In genomic region chr4:157012296-157012695, GRCh38 we compare ENCODE assay signal across 15 cellular contexts. TPM values are rescaled to one million over a fixed set of nuclear protein-coding genes. Genes with fewer than 3 reads are reported as not detected.
DNase-seq lines count a peak whose midpoint lies in the region; ATAC-seq, FAIRE-seq and TF ChIP-seq lines count a peak whose summit lies in the region.
"Had no signal": no experiment of that assay in that cellular context is flagged by ENCODE, and none has a peak within 500 bp of the region (broad histone marks: within the 10 kb centered on the region; RNA-seq: fewer than 3 reads in every experiment).

No MANE protein-coding gene starts in this region.

- no peak overlapping the region for H3K27ac Mint-ChIP-seq in activated T-helper 17 cell treated with anti-CD3 and anti-CD28 coated beads, Interleukin-2, amount 50 U/mL, for 72 hours
- H3K27ac Mint-ChIP-seq: CD4-positive, alpha-beta memory T cell had no signal

- no peaks in the 10 kb centered on the region for H3K9me2 ChIP-seq in PC-3 (replicated peaks; ENCODE audit: low read length)

- H4K5ac ChIP-seq in IMR-90 (ENCODE audit: low read depth, low read length) = no peak overlapping the region

- H2BK15ac ChIP-seq in IMR-90 (ENCODE audit: low read depth, low read length) = peak overlapping the region; percentile 16; the same call in 1 of the 3 replicates

- H2BK120ac ChIP-seq in IMR-90 (ENCODE audit: low read depth, low read length) = peak overlapping the region; percentile 48

- no peaks in the 10 kb centered on the region for H3F3A ChIP-seq in PC-3 (ENCODE audit: low read length, unreplicated experiment)

- H3K79me2 ChIP-seq in PC-3 (ENCODE audit: low read length) = no peaks in the 10 kb centered on the region

- H3K27me3 ChIP-seq in IMR-90 (ENCODE audit: control insufficient read depth, insufficient read depth, low read length) (no peaks in the 10 kb centered on the region), brain microvascular endothelial cell (replicated peaks) (no peaks in the 10 kb centered on the region), pancreas (no peaks in the 10 kb centered on the region), foreskin keratinocyte (no peaks in the 10 kb centered on the region), PC-3 (ENCODE audit: low read length) (no peaks in the 10 kb centered on the region)
- H3K27me3 ChIP-seq: BLaER1 had no signal

- H3K36me3 ChIP-seq in IMR-90 (ENCODE audit: control insufficient read depth, insufficient read depth, low read length) (no peaks in the 10 kb centered on the region), brain microvascular endothelial cell (replicated peaks) (no peaks in the 10 kb centered on the region), pancreas (no peaks in the 10 kb centered on the region), PC-3 (ENCODE audit: low read depth, low read length) (no peaks in the 10 kb centered on the region)
- H3K36me3 ChIP-seq: BLaER1 had no signal

- CTCF ChIA-PET in IMR-90 (lab: Yijun Ruan, JAX) = interaction anchor here (1.1 kb wide), 1 partner anchor 34 kb away, joined by 3 read pairs; no protein-coding TSS in a partner anchor
- CTCF ChIA-PET in PC-3 (lab: Charles Lee) = no interaction called here

- no peaks in the 10 kb centered on the region for H3K79me1 ChIP-seq in IMR-90 (ENCODE audit: low read depth in 1 of 2, low read length in 2 of 2)

- H3K4me3 Mint-ChIP-seq in activated T-helper 17 cell treated with anti-CD3 and anti-CD28 coated beads, Interleukin-2, amount 50 U/mL, for 72 hours = no peak overlapping the region
- H3K4me3 Mint-ChIP-seq: CD4-positive, alpha-beta memory T cell had no signal

- H3K27ac ChIP-seq in IMR-90 (ENCODE audit: insufficient read depth, low read length) (no peak overlapping the region), brain microvascular endothelial cell (peak overlapping the region; percentile 53), pancreas (no peak overlapping the region), foreskin keratinocyte (no peak overlapping the region), PC-3 (ENCODE audit: low read length) (no peak overlapping the region)
- H3K27ac ChIP-seq: A549, BLaER1, PC-9, RWPE1 had no signal

- no peaks in the 10 kb centered on the region for H3K27me3 Mint-ChIP-seq in activated T-helper 17 cell treated with anti-CD3 and anti-CD28 coated beads, Interleukin-2, amount 50 U/mL, for 72 hours
- H3K27me3 Mint-ChIP-seq: CD4-positive, alpha-beta memory T cell had no signal

- H4K20me1 ChIP-seq in IMR-90 (ENCODE audit: insufficient read depth, low read length) = no peaks in the 10 kb centered on the region
- no peaks in the 10 kb centered on the region for H4K20me1 ChIP-seq in PC-3 (ENCODE audit: low read length)
- H4K20me1 ChIP-seq: BLaER1 had no signal

- H3K14ac ChIP-seq in IMR-90 (replicated peaks; ENCODE audit: low read depth, low read length) = peak overlapping the region; percentile 29; the same call in 1 of the 2 replicates

- POLR2A ChIA-PET in IMR-90 (lab: Charles Lee; ENCODE audit: unreplicated experiment) (no interaction called here), PC-3 (lab: Charles Lee; ENCODE audit: unreplicated experiment) (no interaction called here)

- peak overlapping the region; percentile 7 for H2BK5ac ChIP-seq in IMR-90 (ENCODE audit: low read depth, low read length, poor library complexity, severe bottlenecking)

- no peak for TF ChIP-seq RAD21 in IMR-90 (IDR thresholded peaks at IDR 0.05; ENCODE audit: low read length)

- no peak overlapping the region; the same call in 1 of the 2 replicates for H2AK5ac ChIP-seq in IMR-90 (ENCODE audit: low read depth, low read length)

- peaks cover 4% of the 10 kb centered on the region; the same call in 1 of the 2 replicates for H3K9me1 ChIP-seq in IMR-90 (ENCODE audit: insufficient read depth, low read length)

- dilution Hi-C loops in IMR-90 (cut with HindIII; ENCODE audit: low sequenced_read_pairs, unreplicated experiment) = no loop called here

- H3K4me3 ChIP-seq in IMR-90 (ENCODE audit: insufficient read depth, low read depth, low read length) (no peak overlapping the region), brain microvascular endothelial cell (ENCODE audit: low read depth, low read length) (no peak overlapping the region), pancreas (no peak overlapping the region), PC-3 (ENCODE audit: low read length) (no peak overlapping the region)
- H3K4me3 ChIP-seq: A549, BLaER1, PC-9 had no signal

- H4K8ac ChIP-seq in IMR-90 (ENCODE audit: low read depth in 2 of 2, low read length in 2 of 2) = peak overlapping the region in 1 of 2 experiments; percentile 19; a peak in 1 of 4 replicates

- H3K4me1 Mint-ChIP-seq in activated T-helper 17 cell treated with anti-CD3 and anti-CD28 coated beads, Interleukin-2, amount 50 U/mL, for 72 hours = no peaks in the 10 kb centered on the region
- H3K4me1 Mint-ChIP-seq: CD4-positive, alpha-beta memory T cell had no signal

- ATAC-seq in IMR-90 (ENCODE audit: low read depth) (no peak), pancreas (peak in 1 of 4 donors; percentile 51), foreskin keratinocyte (no peak), PC-3 (no peak)
- no peak for ATAC-seq in activated T-helper 17 cell treated with anti-CD3 and anti-CD28 coated beads, Interleukin-2, amount 50 U/mL, for 72 hours (replicated peaks)
- ATAC-seq: A549 had no signal

- H3K36me3 Mint-ChIP-seq in activated T-helper 17 cell treated with anti-CD3 and anti-CD28 coated beads, Interleukin-2, amount 50 U/mL, for 72 hours (ENCODE audit: low read depth) = no peaks in the 10 kb centered on the region
- H3K36me3 Mint-ChIP-seq: CD4-positive, alpha-beta memory T cell had no signal

- FAIRE-seq in pancreas (lab: Jason Lieb, UNC) = peak; percentile 9
- FAIRE-seq: A549, GM12891 had no signal

- peaks cover 9% of the 10 kb centered on the region for H3K4me1 ChIP-seq in IMR-90 (ENCODE audit: control insufficient read depth, insufficient read depth, low read length)
- H3K4me1 ChIP-seq in pancreas = no peaks in the 10 kb centered on the region
- H3K4me1 ChIP-seq in foreskin keratinocyte = no peaks in the 10 kb centered on the region
- peaks cover 11% of the 10 kb centered on the region; the same call in 1 of the 2 replicates for H3K4me1 ChIP-seq in PC-3 (ENCODE audit: insufficient read depth, low read length)
- H3K4me1 ChIP-seq: A549, BLaER1 had no signal

- DNase-seq in EH (ENCODE audit: low read depth) (peak; percentile 6), IMR-90 (no peak), brain microvascular endothelial cell (no peak), pancreas (no peak), foreskin keratinocyte (no peak), PC-3 (no peak)
- DNase-seq: CD4-positive, alpha-beta memory T cell; NCI-H1048; NCI-H1436 treated with DMSO at 0.1 percent for 48 hours had no signal

- H3K18ac ChIP-seq in IMR-90 (ENCODE audit: low read depth, low read length) = no peak overlapping the region

- no peak overlapping the region; the same call in 1 of the 2 replicates for H3K4me2 ChIP-seq in IMR-90 (ENCODE audit: low read depth, low read length)
- no peak overlapping the region for H3K4me2 ChIP-seq in PC-3 (ENCODE audit: low read length)
- H3K4me2 ChIP-seq: A549, BLaER1, PC-9 had no signal

- H3K4ac ChIP-seq in IMR-90 (ENCODE audit: low read depth, low read length) = peak overlapping the region; percentile 52

- H2BK20ac ChIP-seq in IMR-90 (ENCODE audit: low read depth, low read length) = peak overlapping the region; percentile 27

- no peaks in the 10 kb centered on the region for H3K9me3 ChIP-seq in IMR-90 (ENCODE audit: control insufficient read depth, insufficient read depth, low read length)
- no peaks in the 10 kb centered on the region for H3K9me3 ChIP-seq in pancreas
- no peaks in the 10 kb centered on the region for H3K9me3 ChIP-seq in PC-3 (ENCODE audit: low read length)
- H3K9me3 ChIP-seq: A549, BLaER1 had no signal

- no peak overlapping the region for H3K56ac ChIP-seq in IMR-90 (ENCODE audit: extremely low read depth, insufficient read depth, low read length)

- no peak for TF ChIP-seq POLR2A in IMR-90 (IDR thresholded peaks at IDR 0.05; ENCODE audit: low read depth, low read length)

- in situ Hi-C loops in IMR-90 (cut with MboI; ENCODE audit: low sequenced_read_pairs) = no loop called here
- in situ Hi-C loops in brain microvascular endothelial cell (cut with HindIII; ENCODE audit: low pct_ligation_motif_present, low sequenced_read_pairs) = no loop called here

- H3K23ac ChIP-seq in IMR-90 (ENCODE audit: low read depth, low read length) = no peak overlapping the region

- intact Hi-C loops in IMR-90 (cut with micrococcal nuclease) (no loop called here), pancreas (cut with DNase I) (no loop called here), PC-3 (cut with micrococcal nuclease) (no loop called here)

- H3K9ac ChIP-seq in IMR-90 (ENCODE audit: low read depth, low read length) = no peak overlapping the region
- no peak overlapping the region for H3K9ac ChIP-seq in PC-3 (ENCODE audit: low read length)
- H3K9ac ChIP-seq: BLaER1 had no signal

- TF ChIP-seq CTCF in IMR-90 (conservative IDR thresholded peaks at IDR 0.05; ENCODE audit: low read depth, low read length) = no peak
- TF ChIP-seq CTCF in brain microvascular endothelial cell (IDR thresholded peaks at IDR 0.05; ENCODE audit: low read depth, low read length, missing control alignments) = no peak
- no peak for TF ChIP-seq CTCF in pancreas (IDR thresholded peaks at IDR 0.05)
- no peak for TF ChIP-seq CTCF in foreskin keratinocyte (conservative IDR thresholded peaks at IDR 0.05)
- TF ChIP-seq CTCF in PC-3 (conservative IDR thresholded peaks at IDR 0.05; ENCODE audit: low read depth, low read length) = no peak

- no peak overlapping the region for H2AK9ac ChIP-seq in IMR-90 (replicated peaks; ENCODE audit: low read depth, low read length, poor library complexity)

- peak overlapping the region; percentile 28; the same call in 1 of the 2 replicates for H4K91ac ChIP-seq in IMR-90 (ENCODE audit: insufficient read depth, low read depth, low read length)

- peaks cover 9% of the 10 kb centered on the region for H3K9me3 Mint-ChIP-seq in activated T-helper 17 cell treated with anti-CD3 and anti-CD28 coated beads, Interleukin-2, amount 50 U/mL, for 72 hours

- BruUV-seq in IMR-90 (replicated peaks; lab: Mats Ljungman, UMichigan) = no TSS peak
- BruUV-seq in PC-3 (replicated peaks; lab: Mats Ljungman, UMichigan) = no TSS peak

- H2AFZ ChIP-seq in IMR-90 (replicated peaks; ENCODE audit: low read length, poor library complexity) (no peak overlapping the region), PC-3 (ENCODE audit: low read length) (no peak overlapping the region)

TF ChIP-seq in IMR-90, 13 proteins besides CTCF, POLR2A, EP300 and RAD21:
- TF ChIP-seq MAZ (IDR thresholded peaks at IDR 0.05; ENCODE audit: borderline replicate concordance, low read depth, low read length) = no peak

RNA-seq across cellular contexts. Expression of gene PDGFC, which starts 40.7 kb away (rescaled TPM):
- total RNA-seq in IMR-90 (2012; rRNA removed) (90.7 and 105 TPM in 2 replicates), pancreas (10 to 100 TPM; 10.8 to 32.9 (median 13.5) TPM), foreskin keratinocyte (36.6 and 41.4 TPM in 2 replicates), PC-3 (2014; rRNA removed) (16.8 and 23.0 TPM in 2 replicates)
- polyA plus RNA-seq in IMR-90 (2012; rRNA removed) (15.6 and 19.8 TPM in 2 replicates), pancreas (10 to 100 TPM in 1 of 2 donors, 1 to 10 TPM in 1; 4.3 to 13.4 TPM), foreskin keratinocyte (13.9 and 14.2 TPM in 2 replicates)
- 4.4 and 11.0 TPM in 2 replicates for polyA plus RNA-seq in IMR-90 (2012; cell fraction: cytosol; rRNA removed)
- 13.5 and 32.1 TPM in 2 replicates for polyA plus RNA-seq in IMR-90 (2012; cell fraction: nucleus; rRNA removed; ENCODE audit: low replicate concordance)
- not detected for total RNA-seq in activated T-helper 17 cell treated with anti-CD3 and anti-CD28 coated beads, Interleukin-2, amount 50 U/mL, for 72 hours
- polyA plus RNA-seq: CD4-positive, alpha-beta memory T cell had no signal

Comparison
In these comparisons a context has a peak if more than half of its experiments do, and no peak if none do; other contexts are left out.
1. RNA of gene PDGFC, which starts 40.7 kb away (total RNA-seq): 90.7 to 105 TPM in IMR-90, 36.6 to 41.4 TPM in foreskin keratinocyte, 16.8 to 23.0 TPM in PC-3 and 10.8 to 32.9 TPM in pancreas; not detected in activated T-helper 17 cell treated with anti-CD3 and anti-CD28 coated beads, Interleukin-2, amount 50 U/mL, for 72 hours; every median in the first group is over 10 times any median in the second.